Comparison of ENCODE assay signal across 28 cellular contexts in the genomic region with DNA sequence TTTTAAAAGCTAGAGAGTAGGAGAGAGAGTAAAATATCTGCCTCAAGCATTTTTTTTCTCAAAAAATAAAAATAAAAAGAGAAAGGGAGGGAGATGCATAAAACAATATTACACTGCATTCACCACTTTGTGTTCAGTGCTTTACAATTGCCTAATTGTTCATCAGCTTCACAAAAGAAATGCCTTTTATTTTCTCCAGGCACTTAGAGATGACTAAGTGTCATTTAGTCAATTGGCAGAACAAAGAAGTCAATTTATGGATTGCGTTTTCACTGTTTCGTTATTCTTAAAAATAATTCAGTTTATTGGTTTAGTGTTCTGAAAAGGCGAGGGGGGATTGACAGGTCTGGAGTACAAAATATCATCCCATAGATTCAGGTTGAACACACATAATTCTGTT.
A peak's percentile ranks its signal among the peaks of the same experiment; 100 is the strongest.
DNase-seq lines count a peak whose midpoint lies in the region; ATAC-seq, FAIRE-seq and TF ChIP-seq lines count a peak whose summit lies in the region.
"Had no signal": no experiment of that assay in that cellular context is flagged by ENCODE, and none has a peak within 500 bp of the region (broad histone marks: within the 10 kb centered on the region; RNA-seq: fewer than 3 reads in every experiment).

No MANE protein-coding gene starts in this region.

- H3K4me2 ChIP-seq in neural progenitor cell = no peak overlapping the region

- no peak for TF ChIP-seq CTCF in D721Med (IDR thresholded peaks at IDR 0.05; ENCODE audit: insufficient read depth, missing control alignments)
- peak in 2 of 56 donors; percentile 11 to 20 for TF ChIP-seq CTCF in dorsolateral prefrontal cortex (IDR thresholded peaks at IDR 0.05 in 54 of 56, conservative IDR thresholded peaks at IDR 0.05 in 2 of 56; ENCODE audit: low read depth in 1 of 56, partially characterized antibody in 56 of 56)
- TF ChIP-seq CTCF in neural progenitor cell (IDR thresholded peaks at IDR 0.05) = no peak
- TF ChIP-seq CTCF in BE2C (IDR thresholded peaks at IDR 0.05; ENCODE audit: low read depth, low read length) = no peak

- H3K4me1 ChIP-seq in HUES6 (ENCODE audit: control insufficient read depth, insufficient read depth, low read length) = peaks cover 6% of the 10 kb centered on the region; the same call in 1 of the 2 replicates
- peaks cover 3% of the 10 kb centered on the region for H3K4me1 ChIP-seq in neural progenitor cell
- H3K4me1 ChIP-seq in BE2C = no peaks in the 10 kb centered on the region
- H3K4me1 ChIP-seq: heart left ventricle, left lung, pancreas, sigmoid colon, SJCRH30, transverse colon had no signal

- peak overlapping the region; percentile 70 for H2AFZ ChIP-seq in neural progenitor cell (replicated peaks)

- no peak overlapping the region for H3K27ac Mint-ChIP-seq in neural progenitor cell
- H3K27ac Mint-ChIP-seq: activated CD4-positive, alpha-beta memory T cell treated with anti-CD3 and anti-CD28 coated beads, Interleukin-2, amount 10 ng/mL, durations not matched to agents 7 days and 5 days; activated naive CD8-positive, alpha-beta T cell treated with anti-CD3 and anti-CD28 coated beads, Interleukin-2, amount 10 ng/mL, durations not matched to agents 7 days and 5 days; CD4-positive, alpha-beta T cell; IgD-negative memory B cell; natural killer cell treated with Interleukin-12 subunit alpha and Interleukin-12 subunit beta and Interleukin-15 and Interleukin-18, amount 100 ng/mL, for 72 hours; stimulated activated naive CD8-positive, alpha-beta T cell treated with anti-CD3 and anti-CD28 coated beads, Interleukin-15, Interleukin-2, amounts not matched to agents 100 ng/mL and 50 ng/mL, for 24 hours had no signal

- H3K27me3 Mint-ChIP-seq in neural progenitor cell (ENCODE audit: insufficient read depth, low read depth) = no peaks in the 10 kb centered on the region
- H3K27me3 Mint-ChIP-seq: activated CD4-positive, alpha-beta memory T cell treated with anti-CD3 and anti-CD28 coated beads, Interleukin-2, amount 10 ng/mL, durations not matched to agents 7 days and 5 days; activated naive CD8-positive, alpha-beta T cell treated with anti-CD3 and anti-CD28 coated beads, Interleukin-2, amount 10 ng/mL, durations not matched to agents 7 days and 5 days; CD4-positive, alpha-beta T cell; IgD-negative memory B cell; natural killer cell treated with Interleukin-12 subunit alpha and Interleukin-12 subunit beta and Interleukin-15 and Interleukin-18, amount 100 ng/mL, for 72 hours; stimulated activated naive CD8-positive, alpha-beta T cell treated with anti-CD3 and anti-CD28 coated beads, Interleukin-15, Interleukin-2, amounts not matched to agents 100 ng/mL and 50 ng/mL, for 24 hours had no signal

- ATAC-seq in GM18519 (IDR thresholded peaks at IDR 0.05; ENCODE audit: low FRiP score, unreplicated experiment) = no peak
- ATAC-seq: activated CD4-positive, CD25-positive, alpha-beta regulatory T cell treated with anti-CD3 and anti-CD28 coated beads, Interleukin-2, amount 50 U/mL, for 24 hours; heart left ventricle; left lung; natural killer cell treated with Interleukin-12 subunit alpha and Interleukin-12 subunit beta and Interleukin-15 and Interleukin-18, amount 100 ng/mL, for 72 hours; pancreas had no signal

- H3K4me1 Mint-ChIP-seq in neural progenitor cell = no peaks in the 10 kb centered on the region
- H3K4me1 Mint-ChIP-seq: activated CD4-positive, alpha-beta memory T cell treated with anti-CD3 and anti-CD28 coated beads, Interleukin-2, amount 10 ng/mL, durations not matched to agents 7 days and 5 days; activated naive CD8-positive, alpha-beta T cell treated with anti-CD3 and anti-CD28 coated beads, Interleukin-2, amount 10 ng/mL, durations not matched to agents 7 days and 5 days; IgD-negative memory B cell had no signal

- H3K36me3 ChIP-seq in HUES6 (ENCODE audit: control insufficient read depth, insufficient read depth, low read length) (no peaks in the 10 kb centered on the region), neural progenitor cell (no peaks in the 10 kb centered on the region), BE2C (no peaks in the 10 kb centered on the region)
- H3K36me3 ChIP-seq: heart left ventricle, left lung, pancreas, sigmoid colon, SJCRH30, transverse colon had no signal

- intact Hi-C loops in dorsolateral prefrontal cortex (cut with DNase I) = loop anchor here in 1 of 2 donors (2.0 to 5.0 kb wide), 2 partner anchors 56 to 103 kb away; no protein-coding TSS in a partner anchor

- no peak overlapping the region for H3K4me3 Mint-ChIP-seq in neural progenitor cell
- H3K4me3 Mint-ChIP-seq: activated CD4-positive, alpha-beta memory T cell treated with anti-CD3 and anti-CD28 coated beads, Interleukin-2, amount 10 ng/mL, durations not matched to agents 7 days and 5 days; activated naive CD8-positive, alpha-beta T cell treated with anti-CD3 and anti-CD28 coated beads, Interleukin-2, amount 10 ng/mL, durations not matched to agents 7 days and 5 days; CD4-positive, alpha-beta T cell; H9; IgD-negative memory B cell; natural killer cell treated with Interleukin-12 subunit alpha and Interleukin-12 subunit beta and Interleukin-15 and Interleukin-18, amount 100 ng/mL, for 72 hours; stimulated activated naive CD8-positive, alpha-beta T cell treated with anti-CD3 and anti-CD28 coated beads, Interleukin-15, Interleukin-2, amounts not matched to agents 100 ng/mL and 50 ng/mL, for 24 hours had no signal

- H3K4me3 ChIP-seq in HUES6 (ENCODE audit: low read depth, low read length) (no peak overlapping the region), dorsolateral prefrontal cortex (peak overlapping the region in 19 of 59 donors; percentile 1 to 48 (median 21)), neural progenitor cell (no peak overlapping the region), BE2C (ENCODE audit: low read depth, low read length) (no peak overlapping the region)
- H3K4me3 ChIP-seq: heart left ventricle, left lung, pancreas, sigmoid colon, SJCRH30, transverse colon had no signal

- FAIRE-seq in D721Med (lab: Jason Lieb, UNC) = peak; percentile 94

- DNase-seq in D721Med (ENCODE audit: insufficient read length, low spot score) (no peak), dorsolateral prefrontal cortex (no peak), neural progenitor cell (ENCODE audit: low spot score) (no peak), occipital lobe (lab: John Stamatoyannopoulos, UW) (no peak), BE2C (no peak)
- DNase-seq in activated CD4-positive, CD25-positive, alpha-beta regulatory T cell (lab: John Stamatoyannopoulos, UW) = no peak
- DNase-seq: activated CD4-positive, alpha-beta memory T cell treated with anti-CD3 and anti-CD28 coated beads, Interleukin-2, amount 10 ng/mL, durations not matched to agents 7 days and 5 days; activated naive CD8-positive, alpha-beta T cell treated with anti-CD3 and anti-CD28 coated beads, Interleukin-2, amount 10 ng/mL, durations not matched to agents 7 days and 5 days; CD4-positive, alpha-beta T cell; cerebellar nuclear complex; H9; heart left ventricle; left lung; NCI-H1092 treated with DMSO at 0.1 percent for 48 hours; NCI-H510A treated with DMSO at 0.1 percent for 48 hours; pancreas; sigmoid colon; SJCRH30; stimulated activated CD4-positive, alpha-beta T cell treated with anti-CD3 and anti-CD28 coated beads, Interleukin-15, amount 100 ng/mL, for 24 hours; T-helper 1 cell; transverse colon had no signal

- no peaks in the 10 kb centered on the region for H4K20me1 ChIP-seq in neural progenitor cell (ENCODE audit: low read depth)

- no peaks in the 10 kb centered on the region for H3F3A ChIP-seq in neural progenitor cell (ENCODE audit: low read depth)

- no peaks in the 10 kb centered on the region for H3K9me3 ChIP-seq in HUES6 (ENCODE audit: control insufficient read depth, insufficient read depth, low read depth, low read length)
- no peaks in the 10 kb centered on the region for H3K9me3 ChIP-seq in neural progenitor cell (ENCODE audit: low read depth)
- H3K9me3 ChIP-seq in BE2C = no peaks in the 10 kb centered on the region
- H3K9me3 ChIP-seq: heart left ventricle, left lung, pancreas, sigmoid colon, SJCRH30, transverse colon had no signal

- H3K9ac ChIP-seq in HUES6 (ENCODE audit: low read length) (no peak overlapping the region), neural progenitor cell (no peak overlapping the region)

- 0 out of 2 replicates have a peak overlapping the region, but pooled peaks have one; percentile 47 for H3K27ac ChIP-seq in HUES6 (ENCODE audit: low read depth, low read length)
- peak overlapping the region in 58 of 59 donors; percentile 16 to 98 (median 89) for H3K27ac ChIP-seq in dorsolateral prefrontal cortex
- H3K27ac ChIP-seq in neural progenitor cell = no peak overlapping the region
- H3K27ac ChIP-seq: epithelial cell of prostate, heart left ventricle, left lung, pancreas, sigmoid colon, SJCRH30, transverse colon had no signal

- H3K36me3 Mint-ChIP-seq in neural progenitor cell = no peaks in the 10 kb centered on the region
- H3K36me3 Mint-ChIP-seq: activated naive CD8-positive, alpha-beta T cell treated with anti-CD3 and anti-CD28 coated beads, Interleukin-2, amount 10 ng/mL, durations not matched to agents 7 days and 5 days; IgD-negative memory B cell; natural killer cell treated with Interleukin-12 subunit alpha and Interleukin-12 subunit beta and Interleukin-15 and Interleukin-18, amount 100 ng/mL, for 72 hours had no signal

- H3K27me3 ChIP-seq in HUES6 (ENCODE audit: control insufficient read depth, insufficient read depth, low read length) (no peaks in the 10 kb centered on the region), dorsolateral prefrontal cortex (no peaks in the 10 kb centered on the region), neural progenitor cell (no peaks in the 10 kb centered on the region), BE2C (no peaks in the 10 kb centered on the region)
- H3K27me3 ChIP-seq: heart left ventricle, left lung, pancreas, sigmoid colon, SJCRH30, transverse colon had no signal

- no peaks in the 10 kb centered on the region for H3K79me2 ChIP-seq in neural progenitor cell (ENCODE audit: low read depth)

- H3K9me3 Mint-ChIP-seq in neural progenitor cell = no peaks in the 10 kb centered on the region
- H3K9me3 Mint-ChIP-seq: activated CD4-positive, alpha-beta memory T cell treated with anti-CD3 and anti-CD28 coated beads, Interleukin-2, amount 10 ng/mL, durations not matched to agents 7 days and 5 days; activated naive CD8-positive, alpha-beta T cell treated with anti-CD3 and anti-CD28 coated beads, Interleukin-2, amount 10 ng/mL, durations not matched to agents 7 days and 5 days; CD4-positive, alpha-beta T cell; stimulated activated naive CD8-positive, alpha-beta T cell treated with anti-CD3 and anti-CD28 coated beads, Interleukin-15, Interleukin-2, amounts not matched to agents 100 ng/mL and 50 ng/mL, for 24 hours had no signal
